1 cellular context compared by ENCODE assay signal in the genomic region with DNA sequence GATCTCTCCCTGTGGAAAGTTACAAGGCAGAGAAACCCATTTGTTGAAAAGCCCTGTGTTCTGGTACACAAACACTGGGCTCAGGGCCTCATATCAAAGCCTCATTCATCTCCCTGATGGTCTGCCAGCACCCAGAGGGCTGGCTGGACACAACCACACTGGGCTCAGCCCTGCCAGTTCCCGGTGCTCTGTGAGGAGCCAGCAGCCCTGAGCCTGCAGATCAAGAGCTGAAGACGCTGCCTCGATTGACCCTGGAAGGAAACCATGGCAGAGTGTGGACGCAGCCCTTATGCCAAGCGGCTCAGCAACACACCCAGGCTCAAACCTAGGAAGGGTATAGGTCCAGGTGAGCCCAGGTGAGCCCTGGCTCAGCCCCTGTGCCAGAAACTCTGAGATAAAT.
A peak's percentile ranks its signal among the peaks of the same experiment; 100 is the strongest.
TF ChIP-seq lines count a peak whose summit lies in the region.

No MANE protein-coding gene starts in this region.

TF ChIP-seq in HepG2, 621 proteins besides CTCF, POLR2A, EP300 and RAD21 (continued from another document and continues in another):
- TF ChIP-seq ZNF687 (CRISPR knock-in tag; IDR thresholded peaks at IDR 0.05) (peak; percentile 69), BORCS8-MEF2B (CRISPR knock-in tag; IDR thresholded peaks at IDR 0.05) (no peak), KLF13 (CRISPR knock-in tag; IDR thresholded peaks at IDR 0.05) (no peak), ZNF124 (CRISPR knock-in tag; IDR thresholded peaks at IDR 0.05) (0 out of 2 replicates have a peak, but pooled peaks have one; percentile 1), FOXA1 (IDR thresholded peaks at IDR 0.05) (no peak), FOXA1 (CRISPR knock-in tag; IDR thresholded peaks at IDR 0.05) (peak; percentile 37; the same call in 1 of the 2 replicates), BRD4 (CRISPR knock-in tag; IDR thresholded peaks at IDR 0.05) (no peak), KLF11 (CRISPR knock-in tag; IDR thresholded peaks at IDR 0.05) (0 out of 2 replicates have a peak, but pooled peaks have one; percentile 15), POLR2G (IDR thresholded peaks at IDR 0.05; ENCODE audit: low read depth, low read length) (peak; percentile 86), SALL2 (CRISPR knock-in tag; IDR thresholded peaks at IDR 0.05) (no peak), GATAD2A (CRISPR knock-in tag; IDR thresholded peaks at IDR 0.05) (peak; percentile 23; the same call in 1 of the 2 replicates), ARID4A (CRISPR knock-in tag; IDR thresholded peaks at IDR 0.05; ENCODE audit: borderline replicate concordance) (no peak), RBFOX2 (IDR thresholded peaks at IDR 0.05; ENCODE audit: low read depth, low read length) (peak; percentile 53; the same call in 1 of the 2 replicates), KMT2A (CRISPR knock-in tag; IDR thresholded peaks at IDR 0.05) (no peak), RARA (CRISPR knock-in tag; IDR thresholded peaks at IDR 0.05) (no peak), HDAC2 (CRISPR knock-in tag; IDR thresholded peaks at IDR 0.05) (0 out of 2 replicates have a peak, but pooled peaks have one; percentile 3), HNRNPL (IDR thresholded peaks at IDR 0.05; ENCODE audit: low read depth, low read length) (peak; percentile 81; the same call in 1 of the 2 replicates), ZFX (CRISPR knock-in tag; IDR thresholded peaks at IDR 0.05; ENCODE audit: low read depth) (0 out of 2 replicates have a peak, but pooled peaks have one; percentile 22), NCOA2 (CRISPR knock-in tag; IDR thresholded peaks at IDR 0.05) (0 out of 2 replicates have a peak, but pooled peaks have one; percentile 15), ZBTB38 (CRISPR knock-in tag; IDR thresholded peaks at IDR 0.05) (no peak), ZNF766 (CRISPR knock-in tag; IDR thresholded peaks at IDR 0.05; ENCODE audit: borderline replicate concordance) (no peak), FOXO1 (CRISPR knock-in tag; IDR thresholded peaks at IDR 0.05) (0 out of 2 replicates have a peak, but pooled peaks have one; percentile 7), PITX1 (CRISPR knock-in tag; IDR thresholded peaks at IDR 0.05) (peak; percentile 20; the same call in 1 of the 2 replicates), ZNF460 (CRISPR knock-in tag; IDR thresholded peaks at IDR 0.05; ENCODE audit: borderline replicate concordance) (no peak)
- TF ChIP-seq, protein P1, sequence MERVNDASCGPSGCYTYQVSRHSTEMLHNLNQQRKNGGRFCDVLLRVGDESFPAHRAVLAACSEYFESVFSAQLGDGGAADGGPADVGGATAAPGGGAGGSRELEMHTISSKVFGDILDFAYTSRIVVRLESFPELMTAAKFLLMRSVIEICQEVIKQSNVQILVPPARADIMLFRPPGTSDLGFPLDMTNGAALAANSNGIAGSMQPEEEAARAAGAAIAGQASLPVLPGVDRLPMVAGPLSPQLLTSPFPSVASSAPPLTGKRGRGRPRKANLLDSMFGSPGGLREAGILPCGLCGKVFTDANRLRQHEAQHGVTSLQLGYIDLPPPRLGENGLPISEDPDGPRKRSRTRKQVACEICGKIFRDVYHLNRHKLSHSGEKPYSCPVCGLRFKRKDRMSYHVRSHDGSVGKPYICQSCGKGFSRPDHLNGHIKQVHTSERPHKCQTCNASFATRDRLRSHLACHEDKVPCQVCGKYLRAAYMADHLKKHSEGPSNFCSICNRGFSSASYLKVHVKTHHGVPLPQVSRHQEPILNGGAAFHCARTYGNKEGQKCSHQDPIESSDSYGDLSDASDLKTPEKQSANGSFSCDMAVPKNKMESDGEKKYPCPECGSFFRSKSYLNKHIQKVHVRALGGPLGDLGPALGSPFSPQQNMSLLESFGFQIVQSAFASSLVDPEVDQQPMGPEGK (CRISPR knock-in tag; IDR thresholded peaks at IDR 0.05) = no peak
- TF ChIP-seq, protein P2, sequence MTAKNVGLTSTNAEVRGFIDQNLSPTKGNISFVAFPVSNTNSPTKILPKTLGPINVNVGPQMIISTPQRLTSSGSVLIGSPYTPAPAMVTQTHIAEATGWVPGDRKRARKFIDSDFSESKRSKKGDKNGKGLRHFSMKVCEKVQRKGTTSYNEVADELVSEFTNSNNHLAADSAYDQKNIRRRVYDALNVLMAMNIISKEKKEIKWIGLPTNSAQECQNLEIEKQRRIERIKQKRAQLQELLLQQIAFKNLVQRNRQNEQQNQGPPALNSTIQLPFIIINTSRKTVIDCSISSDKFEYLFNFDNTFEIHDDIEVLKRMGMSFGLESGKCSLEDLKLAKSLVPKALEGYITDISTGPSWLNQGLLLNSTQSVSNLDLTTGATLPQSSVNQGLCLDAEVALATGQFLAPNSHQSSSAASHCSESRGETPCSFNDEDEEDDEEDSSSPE (CRISPR knock-in tag; IDR thresholded peaks at IDR 0.05) = no peak
- TF ChIP-seq, protein P3, sequence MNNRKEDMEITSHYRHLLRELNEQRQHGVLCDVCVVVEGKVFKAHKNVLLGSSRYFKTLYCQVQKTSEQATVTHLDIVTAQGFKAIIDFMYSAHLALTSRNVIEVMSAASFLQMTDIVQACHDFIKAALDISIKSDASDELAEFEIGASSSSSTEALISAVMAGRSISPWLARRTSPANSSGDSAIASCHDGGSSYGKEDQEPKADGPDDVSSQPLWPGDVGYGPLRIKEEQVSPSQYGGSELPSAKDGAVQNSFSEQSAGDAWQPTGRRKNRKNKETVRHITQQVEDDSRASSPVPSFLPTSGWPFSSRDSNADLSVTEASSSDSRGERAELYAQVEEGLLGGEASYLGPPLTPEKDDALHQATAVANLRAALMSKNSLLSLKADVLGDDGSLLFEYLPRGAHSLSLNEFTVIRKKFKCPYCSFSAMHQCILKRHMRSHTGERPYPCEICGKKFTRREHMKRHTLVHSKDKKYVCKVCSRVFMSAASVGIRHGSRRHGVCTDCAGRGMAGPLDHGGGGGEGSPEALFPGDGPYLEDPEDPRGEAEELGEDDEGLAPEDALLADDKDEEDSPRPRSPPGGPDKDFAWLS (CRISPR knock-in tag; IDR thresholded peaks at IDR 0.05; ENCODE audit: borderline replicate concordance) = 0 out of 2 replicates have a peak, but pooled peaks have one; percentile 12
- TF ChIP-seq, protein P4, sequence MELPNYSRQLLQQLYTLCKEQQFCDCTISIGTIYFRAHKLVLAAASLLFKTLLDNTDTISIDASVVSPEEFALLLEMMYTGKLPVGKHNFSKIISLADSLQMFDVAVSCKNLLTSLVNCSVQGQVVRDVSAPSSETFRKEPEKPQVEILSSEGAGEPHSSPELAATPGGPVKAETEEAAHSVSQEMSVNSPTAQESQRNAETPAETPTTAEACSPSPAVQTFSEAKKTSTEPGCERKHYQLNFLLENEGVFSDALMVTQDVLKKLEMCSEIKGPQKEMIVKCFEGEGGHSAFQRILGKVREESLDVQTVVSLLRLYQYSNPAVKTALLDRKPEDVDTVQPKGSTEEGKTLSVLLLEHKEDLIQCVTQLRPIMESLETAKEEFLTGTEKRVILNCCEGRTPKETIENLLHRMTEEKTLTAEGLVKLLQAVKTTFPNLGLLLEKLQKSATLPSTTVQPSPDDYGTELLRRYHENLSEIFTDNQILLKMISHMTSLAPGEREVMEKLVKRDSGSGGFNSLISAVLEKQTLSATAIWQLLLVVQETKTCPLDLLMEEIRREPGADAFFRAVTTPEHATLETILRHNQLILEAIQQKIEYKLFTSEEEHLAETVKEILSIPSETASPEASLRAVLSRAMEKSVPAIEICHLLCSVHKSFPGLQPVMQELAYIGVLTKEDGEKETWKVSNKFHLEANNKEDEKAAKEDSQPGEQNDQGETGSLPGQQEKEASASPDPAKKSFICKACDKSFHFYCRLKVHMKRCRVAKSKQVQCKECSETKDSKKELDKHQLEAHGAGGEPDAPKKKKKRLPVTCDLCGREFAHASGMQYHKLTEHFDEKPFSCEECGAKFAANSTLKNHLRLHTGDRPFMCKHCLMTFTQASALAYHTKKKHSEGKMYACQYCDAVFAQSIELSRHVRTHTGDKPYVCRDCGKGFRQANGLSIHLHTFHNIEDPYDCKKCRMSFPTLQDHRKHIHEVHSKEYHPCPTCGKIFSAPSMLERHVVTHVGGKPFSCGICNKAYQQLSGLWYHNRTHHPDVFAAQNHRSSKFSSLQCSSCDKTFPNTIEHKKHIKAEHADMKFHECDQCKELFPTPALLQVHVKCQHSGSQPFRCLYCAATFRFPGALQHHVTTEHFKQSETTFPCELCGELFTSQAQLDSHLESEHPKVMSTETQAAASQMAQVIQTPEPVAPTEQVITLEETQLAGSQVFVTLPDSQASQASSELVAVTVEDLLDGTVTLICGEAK (IDR thresholded peaks at IDR 0.05) = no peak
- TF ChIP-seq, protein P4 (CRISPR knock-in tag; IDR thresholded peaks at IDR 0.05) = no peak
